Comparison of ENCODE assay signal across 8 cellular contexts in the genomic region with DNA sequence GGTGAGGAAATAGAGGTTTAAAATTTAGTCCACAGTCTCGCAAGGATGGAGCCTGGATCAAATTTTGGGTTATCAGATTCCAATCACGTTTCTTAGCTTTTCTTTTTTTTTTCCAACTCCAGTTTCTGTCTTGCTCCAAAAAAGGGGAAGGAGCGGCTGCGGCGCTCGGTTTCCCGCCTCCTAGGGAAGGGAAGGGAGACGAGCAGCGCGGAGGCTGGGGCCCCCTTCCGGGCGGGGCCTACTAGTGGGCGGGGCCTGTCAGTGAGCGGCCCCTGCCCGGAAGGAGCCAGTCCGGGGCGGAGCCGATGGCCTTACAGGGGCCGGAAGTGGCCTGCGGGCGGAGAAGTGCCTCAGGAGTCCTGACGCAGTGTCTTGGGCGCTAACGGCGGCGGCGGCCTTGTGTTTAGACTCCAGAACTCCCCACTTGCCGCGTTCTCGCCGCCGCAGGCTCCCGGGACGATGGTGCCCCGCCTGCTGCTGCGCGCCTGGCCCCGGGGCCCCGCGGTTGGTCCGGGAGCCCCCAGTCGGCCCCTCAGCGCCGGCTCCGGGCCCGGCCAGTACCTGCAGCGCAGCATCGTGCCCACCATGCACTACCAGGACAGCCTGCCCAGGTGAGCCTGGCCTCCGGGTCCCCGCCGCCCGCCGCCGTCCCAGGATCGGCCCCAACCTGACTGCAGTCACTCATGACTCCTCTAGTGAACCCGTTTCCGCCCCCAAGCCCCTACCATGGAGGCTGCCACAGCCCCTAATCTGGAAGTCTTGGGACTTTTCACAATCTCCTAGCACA. TPM values are rescaled to one million over a fixed set of nuclear protein-coding genes. Genes with fewer than 3 reads are reported as not detected.
DNase-seq lines count a peak whose midpoint lies in the region; ATAC-seq and TF ChIP-seq lines count a peak whose summit lies in the region.

A gene (plus strand): TSS at position 340 of the 787 bp plus-strand sequence. CDS start 120 bp downstream, at position 460.

- H4K8ac ChIP-seq in trophoblast cell (ENCODE audit: low read depth, low read length) = peak within 1 kb of the TSS; percentile 97

- WGBS in adipose tissue, 3 donors = 0% methylated on average over 44 to 57 of the region's 57 CpGs
- no CpG with 5 or more reads among the region's 57 CpGs for WGBS in trophoblast cell (ENCODE audit: extremely low coverage, insufficient coverage, insufficient read length)
- 0 to 1% methylated on average over 29 to 36 of the region's 57 CpGs for WGBS in tibial nerve, 2 donors

- peak within 1 kb of the TSS; percentile 34 for H2AK5ac ChIP-seq in trophoblast cell (ENCODE audit: low read length)

- peak within 1 kb of the TSS; percentile 94 for H3K14ac ChIP-seq in trophoblast cell (ENCODE audit: low read length)

- no peak within 1 kb of the TSS for H2BK12ac ChIP-seq in trophoblast cell (ENCODE audit: low read length)

- H3K9ac ChIP-seq in trophoblast cell (ENCODE audit: low read length) = peak within 1 kb of the TSS; percentile 71

- TF ChIP-seq CTCF in GM13976 (IDR thresholded peaks at IDR 0.05; ENCODE audit: borderline replicate concordance, control extremely low read depth, extremely low read depth, insufficient read depth, missing control alignments) (peak; percentile 9), tibial nerve (IDR thresholded peaks at IDR 0.05) (peak in 2 of 5 experiments; percentile 29 to 57)

- peak within 1 kb of the TSS; percentile 70 for H2BK120ac ChIP-seq in trophoblast cell (ENCODE audit: insufficient read depth, low read length, poor library complexity)

- peak within 1 kb of the TSS; percentile 87 for H3K18ac ChIP-seq in trophoblast cell (ENCODE audit: low read length)

- H3K4me3 ChIP-seq in trophoblast cell (ENCODE audit: low read depth, low read length) = peak within 1 kb of the TSS; percentile 82
- H3K4me3 ChIP-seq in tibial nerve = peak within 1 kb of the TSS; percentile 91 to 100 (median 94)

- DNase-seq in GM13976 (ENCODE audit: low spot score) (peak; percentile 99), NCI-H146 treated with DMSO at 0.1 percent for 48 hours (lab: John Stamatoyannopoulos, UW; ENCODE audit: unreplicated experiment) (peak; percentile 91), T-helper 1 cell (peak; percentile 81 to 96 (median 86)), cardiac septum (ENCODE audit: low spot score) (peak; percentile 97), trophoblast cell (peak; percentile 94), tibial nerve (ENCODE audit: low spot score in 2 of 2) (peak; percentile 85 to 91)

- H3K79me2 ChIP-seq in trophoblast cell (ENCODE audit: control insufficient read depth, insufficient read depth, low read length, poor library complexity) = peaks cover 4% of the 10 kb centered on the region

- intact Hi-C loops in cardiac septum (cut with DNase I) = no loop called here

- peak; percentile 98 to 99 for TF ChIP-seq POLR2A in tibial nerve (IDR thresholded peaks at IDR 0.05)

- peak within 1 kb of the TSS; percentile 71 for H3K4ac ChIP-seq in trophoblast cell (ENCODE audit: low read depth, low read length)

- H3K27me3 ChIP-seq in trophoblast cell (ENCODE audit: insufficient read depth, low read length) (no peaks in the 10 kb centered on the region), tibial nerve (no peaks in the 10 kb centered on the region)

- in situ Hi-C loops in GM13976 (cut with MboI; ENCODE audit: low sequenced_read_pairs, unreplicated experiment) = loop anchor here (25.0 kb wide), 2 partner anchors 284 to 484 kb away; a partner anchor contains a TSS

- H3K79me1 ChIP-seq in trophoblast cell (ENCODE audit: low read length) = peaks cover 6% of the 10 kb centered on the region

- TF ChIP-seq EP300 in tibial nerve (IDR thresholded peaks at IDR 0.05) = peak; percentile 46 to 98

- peak within 1 kb of the TSS; percentile 78 for H3K4me2 ChIP-seq in trophoblast cell (ENCODE audit: low read length)

- ATAC-seq in HG02852 (IDR thresholded peaks at IDR 0.05; ENCODE audit: unreplicated experiment) = peak; percentile 99

- no peak within 1 kb of the TSS for H3K23ac ChIP-seq in trophoblast cell (ENCODE audit: low read length)

- H4K91ac ChIP-seq in trophoblast cell (ENCODE audit: low read depth, low read length) = peak within 1 kb of the TSS; percentile 93

- H2AFZ ChIP-seq in trophoblast cell (ENCODE audit: insufficient read depth, low read length, poor library complexity) = peak within 1 kb of the TSS; percentile 79

- peak within 1 kb of the TSS; percentile 100 for H3K27ac ChIP-seq in adipose tissue (ENCODE audit: low read depth, low read length)
- H3K27ac ChIP-seq in trophoblast cell (ENCODE audit: low read depth, low read length) = peak within 1 kb of the TSS; percentile 85
- peak within 1 kb of the TSS; percentile 93 to 100 (median 99) for H3K27ac ChIP-seq in tibial nerve

- peaks cover 0 to 5% of the 10 kb centered on the region in 2 experiments for H3K36me3 ChIP-seq in trophoblast cell (ENCODE audit: control insufficient read depth in 1 of 2, insufficient read depth in 2 of 2, low read length in 2 of 2)
- H3K36me3 ChIP-seq in tibial nerve = peaks cover 0 to 13% (median 0%) of the 10 kb centered on the region in 3 donors

- no peaks in the 10 kb centered on the region for H3K9me3 ChIP-seq in trophoblast cell (ENCODE audit: insufficient read depth, low read depth, low read length)
- no peaks in the 10 kb centered on the region for H3K9me3 ChIP-seq in tibial nerve

- H4K12ac ChIP-seq in trophoblast cell (ENCODE audit: low read depth, low read length) = peak within 1 kb of the TSS; percentile 79

- H2BK5ac ChIP-seq in trophoblast cell (ENCODE audit: low read depth, low read length, poor library complexity) = peak within 1 kb of the TSS; percentile 89

- H3K4me1 ChIP-seq in trophoblast cell (ENCODE audit: control insufficient read depth in 1 of 2, insufficient read depth in 2 of 2, low read length in 2 of 2) = peaks cover 11 to 15% of the 10 kb centered on the region in 2 experiments
- peaks cover 0 to 43% (median 14%) of the 10 kb centered on the region in 4 donors for H3K4me1 ChIP-seq in tibial nerve

RNA-seq across cellular contexts. Expression of the gene that starts here (rescaled TPM):
- 10 to 100 TPM in 2 of 3 donors, 1 to 10 TPM in 1; 8.2 to 21.6 (median 13.0) TPM for polyA plus RNA-seq in adipose tissue
- total RNA-seq in cardiac septum (20.4 TPM), tibial nerve (10 to 100 TPM; 17.2 to 28.8 (median 21.7) TPM)
- polyA plus RNA-seq in trophoblast cell (2013) = 11.5 and 11.9 TPM in 2 replicates

Comparison
In these comparisons a context has a peak if more than half of its experiments do, and no peak if none do; other contexts are left out.
1. Peak in every context shown above with its lines: DNase-seq, ATAC-seq, H3K4me3 ChIP-seq and H3K27ac ChIP-seq.